Comparison of ENCODE assay signal across 8 cellular contexts in genomic region chr2:232632904-232633412, GRCh38. TPM values are rescaled to one million over a fixed set of nuclear protein-coding genes. Genes with fewer than 3 reads are reported as not detected.
A peak's percentile ranks its signal among the peaks of the same experiment; 100 is the strongest.
DNase-seq lines count a peak whose midpoint lies in the region; ATAC-seq, FAIRE-seq and TF ChIP-seq lines count a peak whose summit lies in the region.

No MANE protein-coding gene starts in this region.

- no peak overlapping the region for H3K27ac Mint-ChIP-seq in activated naive CD4-positive, alpha-beta T cell treated with anti-CD3 and anti-CD28 coated beads, Interleukin-2, amount 50 U/mL, for 72 hours
- H3K27ac Mint-ChIP-seq in astrocyte (ENCODE audit: unreplicated experiment): no peak overlapping the region

- H3K9me3 Mint-ChIP-seq in activated naive CD4-positive, alpha-beta T cell treated with anti-CD3 and anti-CD28 coated beads, Interleukin-2, amount 50 U/mL, for 72 hours: no peaks in the 10 kb centered on the region
- peaks cover 2% of the 10 kb centered on the region for H3K9me3 Mint-ChIP-seq in astrocyte (ENCODE audit: unreplicated experiment)

- ATAC-seq in activated naive CD4-positive, alpha-beta T cell treated with anti-CD3 and anti-CD28 coated beads, Interleukin-2, amount 50 U/mL, for 72 hours: no peak
- ATAC-seq in GM18858 (IDR thresholded peaks at IDR 0.05; ENCODE audit: unreplicated experiment): no peak

- no peak for FAIRE-seq in astrocyte (lab: Jason Lieb, UNC)

- peak overlapping the region; percentile 84 for H2AFZ ChIP-seq in astrocyte (ENCODE audit: low read depth, low read length)

- H3K4me3 ChIP-seq in astrocyte (ENCODE audit: insufficient read depth, low read depth, low read length) (peak overlapping the region; percentile 59), iPS-20b (ENCODE audit: low read length) (peak overlapping the region; percentile 70), skin epidermis (peak overlapping the region; percentile 25 to 59 (median 45))

- H3K27me3 ChIP-seq in astrocyte (ENCODE audit: insufficient read depth, low read length) (peaks cover 24% of the 10 kb centered on the region), iPS-20b (ENCODE audit: insufficient read depth, low read length) (peaks cover 64% of the 10 kb centered on the region)

- H3K36me3 ChIP-seq in astrocyte (ENCODE audit: insufficient read depth, low read length): no peaks in the 10 kb centered on the region
- no peaks in the 10 kb centered on the region for H3K36me3 ChIP-seq in iPS-20b (ENCODE audit: insufficient read depth, low read depth, low read length)

- peaks cover 18% of the 10 kb centered on the region for H3K27me3 Mint-ChIP-seq in astrocyte (ENCODE audit: low read depth, unreplicated experiment)

- peak overlapping the region; percentile 66 for H3K4me3 Mint-ChIP-seq in astrocyte (ENCODE audit: unreplicated experiment)

- H3K79me2 ChIP-seq in astrocyte (ENCODE audit: insufficient read depth, low read length): no peaks in the 10 kb centered on the region

- H3K36me3 Mint-ChIP-seq in activated naive CD4-positive, alpha-beta T cell treated with anti-CD3 and anti-CD28 coated beads, Interleukin-2, amount 50 U/mL, for 72 hours: peaks cover 4 to 11% of the 10 kb centered on the region in 2 donors
- H3K36me3 Mint-ChIP-seq in astrocyte (ENCODE audit: low read depth, unreplicated experiment): peaks cover 5% of the 10 kb centered on the region

- no peaks in the 10 kb centered on the region for H3K9me3 ChIP-seq in astrocyte (ENCODE audit: insufficient read depth, low read depth, low read length)
- no peaks in the 10 kb centered on the region for H3K9me3 ChIP-seq in iPS-20b (ENCODE audit: insufficient read depth, low read depth, low read length)

- peak; percentile 3 for DNase-seq in activated naive CD4-positive, alpha-beta T cell treated with Interleukin-2 at 50 U/mL for 16 hours
- no peak for DNase-seq in activated naive CD4-positive, alpha-beta T cell treated with anti-CD3 and anti-CD28 coated beads, Interleukin-2, amount 50 U/mL, for 72 hours (ENCODE audit: low spot score in 2 of 2)
- DNase-seq in astrocyte (ENCODE audit: low read depth): no peak
- DNase-seq in SKM-1 treated with dmso at 0.1 percent for 144 hours (lab: John Stamatoyannopoulos, UW; ENCODE audit: unreplicated experiment): no peak
- no peak for DNase-seq in NCI-H146 (lab: John Stamatoyannopoulos, UW)

- H3K4me1 ChIP-seq in astrocyte (ENCODE audit: insufficient read depth, low read length) (peaks cover 14% of the 10 kb centered on the region), iPS-20b (ENCODE audit: insufficient read depth, low read length) (no peaks in the 10 kb centered on the region)

- H3K4me2 ChIP-seq in astrocyte (ENCODE audit: low read length): peak overlapping the region; percentile 93

- H3K27ac ChIP-seq in astrocyte (ENCODE audit: low read depth, low read length) (no peak overlapping the region), iPS-20b (ENCODE audit: low read length) (no peak overlapping the region), skin epidermis (peak overlapping the region in 11 of 21 experiments; percentile 2 to 81 (median 68))

- peak overlapping the region; percentile 50 for H3K9ac ChIP-seq in astrocyte (ENCODE audit: low read length)
- no peak overlapping the region for H3K9ac ChIP-seq in iPS-20b (ENCODE audit: low read depth, low read length)

- H3K4me1 Mint-ChIP-seq in astrocyte (ENCODE audit: low read depth, unreplicated experiment): peaks cover 3% of the 10 kb centered on the region

- TF ChIP-seq CTCF in astrocyte (IDR thresholded peaks at IDR 0.05; ENCODE audit: insufficient read depth, low read depth, low read length): no peak

- H4K20me1 ChIP-seq in astrocyte (ENCODE audit: insufficient read depth, low read length): no peaks in the 10 kb centered on the region

RNA-seq across cellular contexts. Expression of gene EFHD1, which starts 0.4 kb away (rescaled TPM):
- total RNA-seq in activated naive CD4-positive, alpha-beta T cell treated with anti-CD3 and anti-CD28 coated beads, Interleukin-2, amount 50 U/mL, for 72 hours: 1 to 10 TPM in 1 of 2 donors, under 1 TPM in 1; 0.29 to 2.4 TPM
- 15.7 and 18.8 TPM in 2 replicates for total RNA-seq in astrocyte

Comparison
In these comparisons a context has a peak if more than half of its experiments do, and no peak if none do; other contexts are left out.
1. H3K27ac ChIP-seq: peak in skin epidermis (11 of 21); none in astrocyte (single experiment) and iPS-20b (single experiment).
2. Peak in every context shown above with its lines, with median percentiles within 50 percentile points of each other: H3K4me3 ChIP-seq.